ENCODE assay signal across 29 cellular contexts in the genomic region with DNA sequence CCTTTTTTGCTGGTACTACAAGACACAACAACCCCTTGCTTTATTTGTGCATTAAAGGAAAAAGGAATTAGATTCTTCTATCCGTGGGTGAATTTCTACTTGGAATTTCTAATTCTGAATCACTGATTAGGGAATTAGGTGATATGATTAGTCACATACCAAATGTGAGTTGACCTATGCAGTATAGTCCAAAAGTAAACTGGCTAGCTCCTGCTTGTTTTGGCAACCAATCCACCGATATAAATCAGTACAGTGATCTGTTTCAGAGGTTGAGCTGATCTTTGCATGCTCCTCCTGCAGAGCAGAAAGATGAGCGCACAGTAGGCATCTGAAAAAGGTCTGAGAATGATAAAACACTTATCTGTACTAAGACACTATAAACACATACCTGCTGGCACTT.
"Had no signal": no experiment of that assay in that cellular context is flagged by ENCODE, and none has a peak within 500 bp of the region (broad histone marks: within the 10 kb centered on the region; RNA-seq: fewer than 3 reads in every experiment).

No MANE protein-coding gene starts in this region.

- H2AFZ ChIP-seq: neural progenitor cell, parathyroid adenoma had no signal

- H3K4me2 ChIP-seq: neural progenitor cell had no signal

- H3K9me3 ChIP-seq: lower lobe of right lung, psoas muscle, spleen, tibial nerve had no signal

- H3K36me3 ChIP-seq: brain microvascular endothelial cell, lower lobe of right lung, neural progenitor cell, spleen, tibial nerve, WERI-Rb-1 had no signal

- H3K27me3 ChIP-seq: brain microvascular endothelial cell, neural progenitor cell, spleen, tibial nerve had no signal

- H3K79me2 ChIP-seq: parathyroid adenoma had no signal

- H3K27ac ChIP-seq: brain microvascular endothelial cell, lower lobe of right lung, neural progenitor cell, parathyroid adenoma, psoas muscle, spleen, tibial nerve, WERI-Rb-1 had no signal

- H3K4me1 ChIP-seq: lower lobe of right lung, neural progenitor cell, parathyroid adenoma, psoas muscle, spleen, tibial nerve had no signal

- FAIRE-seq: kidney had no signal

- DNase-seq: activated CD4-positive, alpha-beta T cell treated with anti-CD3 and anti-CD28 coated beads for 48 hours; activated CD4-positive, alpha-beta T cell treated with anti-CD3 and anti-CD28 coated beads, Interleukin-2, amount 50 U/mL, for 48 hours; activated CD8-positive, alpha-beta memory T cell treated with anti-CD3 and anti-CD28 coated beads for 24 hours; activated effector memory CD4-positive, alpha-beta T cell treated with Interleukin-2 at 50 U/mL for 16 hours; activated naive CD4-positive, alpha-beta T cell treated with Interleukin-2 at 50 U/mL for 16 hours; anterior cingulate cortex; brain microvascular endothelial cell; caudate nucleus; cortex of kidney; effector memory CD8-positive, alpha-beta T cell; erythroblast; head of caudate nucleus; hippocampal formation; kidney; lower lobe of right lung; mesendoderm; natural killer cell; occipital lobe; psoas muscle; right cardiac atrium; spleen; stimulated activated naive CD4-positive, alpha-beta T cell; T-helper 17 cell; T1000; WERI-Rb-1 had no signal

- H3K9ac ChIP-seq: neural progenitor cell, parathyroid adenoma had no signal

- ATAC-seq: activated CD4-positive, CD25-positive, alpha-beta regulatory T cell treated with anti-CD3 and anti-CD28 coated beads, Interleukin-2, amount 50 U/mL, for 24 hours; effector memory CD8-positive, alpha-beta T cell; lower lobe of right lung; natural killer cell; psoas muscle; right cardiac atrium; T-helper 17 cell had no signal

- H3K4me3 ChIP-seq: lower lobe of right lung, neural progenitor cell, psoas muscle, spleen, tibial nerve had no signal
